In the genomic region with DNA sequence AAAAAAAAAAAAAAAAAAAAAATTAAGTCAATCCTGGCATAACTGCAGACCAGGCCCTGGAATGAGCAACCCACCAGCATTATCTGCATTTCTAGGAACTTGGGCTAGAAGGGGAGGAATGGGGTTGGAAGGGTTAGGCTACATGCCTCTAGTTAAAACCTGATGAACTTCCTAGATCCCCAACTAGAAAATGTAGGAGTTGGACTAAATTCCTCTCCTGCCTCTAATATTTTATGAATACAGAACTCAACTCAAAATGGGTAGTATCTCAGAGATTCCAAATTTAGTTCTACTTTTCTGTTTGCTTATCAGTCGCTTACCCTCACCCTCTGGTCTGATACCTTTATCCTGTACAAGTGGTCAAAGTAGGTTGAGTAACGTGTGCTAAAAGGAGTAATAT, we compare ENCODE assay signal across 7 cellular contexts. TPM values are rescaled to one million over a fixed set of nuclear protein-coding genes. Genes with fewer than 3 reads are reported as not detected.
"Had no signal": no experiment of that assay in that cellular context is flagged by ENCODE, and none has a peak within 500 bp of the region (broad histone marks: within the 10 kb centered on the region; RNA-seq: fewer than 3 reads in every experiment).

No MANE protein-coding gene starts in this region.

RNA-seq across cellular contexts. Expression of gene HEATR4, which starts 29.4 kb away (rescaled TPM):
- total RNA-seq: OCI-LY7, Right ventricle myocardium inferior, RPMI7951, SJCRH30, SJSA1, SK-MEL-5 had no signal
- polyA plus RNA-seq: SK-N-SH had no signal
